In genomic region chr5:71632168-71632567, GRCh38 we compare ENCODE assay signal across 15 cellular contexts. TPM values are rescaled to one million over a fixed set of nuclear protein-coding genes. Genes with fewer than 3 reads are reported as not detected.
A peak's percentile ranks its signal among the peaks of the same experiment; 100 is the strongest.
DNase-seq lines count a peak whose midpoint lies in the region; ATAC-seq and TF ChIP-seq lines count a peak whose summit lies in the region.
"Had no signal": no experiment of that assay in that cellular context is flagged by ENCODE, and none has a peak within 500 bp of the region (broad histone marks: within the 10 kb centered on the region; RNA-seq: fewer than 3 reads in every experiment).

No MANE protein-coding gene starts in this region.

- H3K27ac ChIP-seq in 22Rv1 (peak overlapping the region; percentile 100), VCaP (peak overlapping the region; percentile 89), body of pancreas (no peak overlapping the region)
- H3K27ac ChIP-seq: BLaER1 treated with 17β-estradiol and CSF1 and Interleukin-3, amounts not matched to agents 10 nM and 100 nM had no signal

- peaks cover 0 to 4% of the 10 kb centered on the region in 2 donors for H3K36me3 ChIP-seq in body of pancreas (replicated peaks in 1 of 2; ENCODE audit: insufficient read depth in 1 of 2, low read depth in 2 of 2)

- DNase-seq in SIG-M5 treated with dmso at 0.1 percent for 504 hours (lab: John Stamatoyannopoulos, UW; ENCODE audit: unreplicated experiment) (peak; percentile 46), SIG-M5 (lab: John Stamatoyannopoulos, UW) (no peak), DMS53 treated with DMSO at 0.1 percent for 48 hours (lab: John Stamatoyannopoulos, UW; ENCODE audit: unreplicated experiment) (peak; percentile 13), body of pancreas (no peak)
- DNase-seq in activated CD4-positive, alpha-beta T cell treated with anti-CD3 and anti-CD28 coated beads, Interleukin-2, amount 50 U/mL, for 1 hour = no peak
- DNase-seq: ACHN; CD4-positive, alpha-beta memory T cell; DND-41; GDM1; H7 had no signal

- WGBS in body of pancreas, 2 donors = 18 to 20% methylated on average over 3 of the region's 3 CpGs

- TF ChIP-seq CTCF in 22Rv1 (IDR thresholded peaks at IDR 0.05) = no peak
- no peak for TF ChIP-seq CTCF in VCaP (conservative IDR thresholded peaks at IDR 0.05)
- no peak for TF ChIP-seq CTCF in body of pancreas (IDR thresholded peaks at IDR 0.05)

- intact Hi-C loops in body of pancreas (cut with DNase I) = no loop called here

- ATAC-seq in body of pancreas (no peak), SK-N-SH treated with all-trans-retinoic acid at 6 μM for 48 hours (no peak)
- ATAC-seq: GM23338 had no signal

- peaks cover 10% of the 10 kb centered on the region for H3K4me1 ChIP-seq in body of pancreas
- H3K4me1 ChIP-seq: BLaER1 treated with 17β-estradiol and CSF1 and Interleukin-3, amounts not matched to agents 10 nM and 100 nM had no signal

- no peaks in the 10 kb centered on the region for H3K27me3 ChIP-seq in body of pancreas
- H3K27me3 ChIP-seq: BLaER1 treated with 17β-estradiol and CSF1 and Interleukin-3, amounts not matched to agents 10 nM and 100 nM had no signal

- H3K9me3 ChIP-seq in body of pancreas = no peaks in the 10 kb centered on the region

- no peak for TF ChIP-seq POLR2A in body of pancreas (IDR thresholded peaks at IDR 0.05)

- H3K4me3 ChIP-seq in body of pancreas = no peak overlapping the region
- H3K4me3 ChIP-seq: BLaER1 treated with 17β-estradiol and CSF1 and Interleukin-3, amounts not matched to agents 10 nM and 100 nM; GM23338 had no signal

TF ChIP-seq in SK-N-SH treated with all-trans-retinoic acid at 6 μM for 48 hours, 23 proteins besides CTCF, POLR2A, EP300 and RAD21:
- TF ChIP-seq, protein P1, sequence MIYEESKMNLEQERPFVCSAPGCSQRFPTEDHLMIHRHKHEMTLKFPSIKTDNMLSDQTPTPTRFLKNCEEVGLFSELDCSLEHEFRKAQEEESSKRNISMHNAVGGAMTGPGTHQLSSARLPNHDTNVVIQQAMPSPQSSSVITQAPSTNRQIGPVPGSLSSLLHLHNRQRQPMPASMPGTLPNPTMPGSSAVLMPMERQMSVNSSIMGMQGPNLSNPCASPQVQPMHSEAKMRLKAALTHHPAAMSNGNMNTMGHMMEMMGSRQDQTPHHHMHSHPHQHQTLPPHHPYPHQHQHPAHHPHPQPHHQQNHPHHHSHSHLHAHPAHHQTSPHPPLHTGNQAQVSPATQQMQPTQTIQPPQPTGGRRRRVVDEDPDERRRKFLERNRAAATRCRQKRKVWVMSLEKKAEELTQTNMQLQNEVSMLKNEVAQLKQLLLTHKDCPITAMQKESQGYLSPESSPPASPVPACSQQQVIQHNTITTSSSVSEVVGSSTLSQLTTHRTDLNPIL (CRISPR knock-in tag; IDR thresholded peaks at IDR 0.05; ENCODE audit: low read depth) = no peak
- TF ChIP-seq ZNF565 (CRISPR knock-in tag; conservative IDR thresholded peaks at IDR 0.05; ENCODE audit: low read depth) (no peak), CSDC2 (CRISPR knock-in tag; IDR thresholded peaks at IDR 0.05) (no peak), TOX (CRISPR knock-in tag; IDR thresholded peaks at IDR 0.05; ENCODE audit: borderline replicate concordance) (no peak), ZFP3 (CRISPR knock-in tag; IDR thresholded peaks at IDR 0.05) (no peak), OSR1 (CRISPR knock-in tag; IDR thresholded peaks at IDR 0.05) (no peak), ZNF70 (CRISPR knock-in tag; IDR thresholded peaks at IDR 0.05) (no peak), GLIS3 (CRISPR knock-in tag; IDR thresholded peaks at IDR 0.05) (no peak), RARB (CRISPR knock-in tag; IDR thresholded peaks at IDR 0.05) (no peak), ZC3H10 (CRISPR knock-in tag; IDR thresholded peaks at IDR 0.05) (no peak), ESRRG (CRISPR knock-in tag; IDR thresholded peaks at IDR 0.05) (no peak), ISL1 (CRISPR knock-in tag; IDR thresholded peaks at IDR 0.05) (no peak), PPARA (CRISPR knock-in tag; IDR thresholded peaks at IDR 0.05; ENCODE audit: borderline replicate concordance) (no peak), ARNTL (CRISPR knock-in tag; IDR thresholded peaks at IDR 0.05; ENCODE audit: borderline replicate concordance, low read depth) (no peak)
- TF ChIP-seq, protein P2, sequence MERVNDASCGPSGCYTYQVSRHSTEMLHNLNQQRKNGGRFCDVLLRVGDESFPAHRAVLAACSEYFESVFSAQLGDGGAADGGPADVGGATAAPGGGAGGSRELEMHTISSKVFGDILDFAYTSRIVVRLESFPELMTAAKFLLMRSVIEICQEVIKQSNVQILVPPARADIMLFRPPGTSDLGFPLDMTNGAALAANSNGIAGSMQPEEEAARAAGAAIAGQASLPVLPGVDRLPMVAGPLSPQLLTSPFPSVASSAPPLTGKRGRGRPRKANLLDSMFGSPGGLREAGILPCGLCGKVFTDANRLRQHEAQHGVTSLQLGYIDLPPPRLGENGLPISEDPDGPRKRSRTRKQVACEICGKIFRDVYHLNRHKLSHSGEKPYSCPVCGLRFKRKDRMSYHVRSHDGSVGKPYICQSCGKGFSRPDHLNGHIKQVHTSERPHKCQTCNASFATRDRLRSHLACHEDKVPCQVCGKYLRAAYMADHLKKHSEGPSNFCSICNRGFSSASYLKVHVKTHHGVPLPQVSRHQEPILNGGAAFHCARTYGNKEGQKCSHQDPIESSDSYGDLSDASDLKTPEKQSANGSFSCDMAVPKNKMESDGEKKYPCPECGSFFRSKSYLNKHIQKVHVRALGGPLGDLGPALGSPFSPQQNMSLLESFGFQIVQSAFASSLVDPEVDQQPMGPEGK (CRISPR knock-in tag; IDR thresholded peaks at IDR 0.05; ENCODE audit: borderline replicate concordance) = no peak
- TF ChIP-seq, protein P3, sequence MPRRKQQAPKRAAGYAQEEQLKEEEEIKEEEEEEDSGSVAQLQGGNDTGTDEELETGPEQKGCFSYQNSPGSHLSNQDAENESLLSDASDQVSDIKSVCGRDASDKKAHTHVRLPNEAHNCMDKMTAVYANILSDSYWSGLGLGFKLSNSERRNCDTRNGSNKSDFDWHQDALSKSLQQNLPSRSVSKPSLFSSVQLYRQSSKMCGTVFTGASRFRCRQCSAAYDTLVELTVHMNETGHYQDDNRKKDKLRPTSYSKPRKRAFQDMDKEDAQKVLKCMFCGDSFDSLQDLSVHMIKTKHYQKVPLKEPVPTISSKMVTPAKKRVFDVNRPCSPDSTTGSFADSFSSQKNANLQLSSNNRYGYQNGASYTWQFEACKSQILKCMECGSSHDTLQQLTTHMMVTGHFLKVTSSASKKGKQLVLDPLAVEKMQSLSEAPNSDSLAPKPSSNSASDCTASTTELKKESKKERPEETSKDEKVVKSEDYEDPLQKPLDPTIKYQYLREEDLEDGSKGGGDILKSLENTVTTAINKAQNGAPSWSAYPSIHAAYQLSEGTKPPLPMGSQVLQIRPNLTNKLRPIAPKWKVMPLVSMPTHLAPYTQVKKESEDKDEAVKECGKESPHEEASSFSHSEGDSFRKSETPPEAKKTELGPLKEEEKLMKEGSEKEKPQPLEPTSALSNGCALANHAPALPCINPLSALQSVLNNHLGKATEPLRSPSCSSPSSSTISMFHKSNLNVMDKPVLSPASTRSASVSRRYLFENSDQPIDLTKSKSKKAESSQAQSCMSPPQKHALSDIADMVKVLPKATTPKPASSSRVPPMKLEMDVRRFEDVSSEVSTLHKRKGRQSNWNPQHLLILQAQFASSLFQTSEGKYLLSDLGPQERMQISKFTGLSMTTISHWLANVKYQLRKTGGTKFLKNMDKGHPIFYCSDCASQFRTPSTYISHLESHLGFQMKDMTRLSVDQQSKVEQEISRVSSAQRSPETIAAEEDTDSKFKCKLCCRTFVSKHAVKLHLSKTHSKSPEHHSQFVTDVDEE (CRISPR knock-in tag; IDR thresholded peaks at IDR 0.05) = no peak

RNA-seq across cellular contexts. Expression of gene MCCC2, which starts 45.0 kb away (rescaled TPM):
- total RNA-seq in body of pancreas = 10 to 100 TPM; 22.8 to 31.0 TPM

Comparison
In these comparisons a context has a peak if more than half of its experiments do, and no peak if none do; other contexts are left out.
1. DNase-seq: peak in SIG-M5 treated with dmso at 0.1 percent for 504 hours (single experiment) and DMS53 treated with DMSO at 0.1 percent for 48 hours (single experiment); none in SIG-M5 (single experiment), body of pancreas (0 of 4) and activated CD4-positive, alpha-beta T cell treated with anti-CD3 and anti-CD28 coated beads, Interleukin-2, amount 50 U/mL, for 1 hour (single experiment).
2. H3K27ac ChIP-seq: peak in 22Rv1 (single experiment) and VCaP (single experiment); none in body of pancreas (0 of 4).